ENCODE assay signal across 9 cellular contexts in genomic region chr14:49769581-49770211, GRCh38. TPM values are rescaled to one million over a fixed set of nuclear protein-coding genes. Genes with fewer than 3 reads are reported as not detected.
DNase-seq lines count a peak whose midpoint lies in the region; ATAC-seq, FAIRE-seq and TF ChIP-seq lines count a peak whose summit lies in the region.
"Had no signal": no experiment of that assay in that cellular context is flagged by ENCODE, and none has a peak within 500 bp of the region (broad histone marks: within the 10 kb centered on the region; RNA-seq: fewer than 3 reads in every experiment).

No MANE protein-coding gene starts in this region.

- H3K9me3 ChIP-seq in A549, result no peaks in the 10 kb centered on the region
- no peaks in the 10 kb centered on the region for H3K9me3 ChIP-seq in GM12878 (replicated peaks; ENCODE audit: control insufficient read depth, insufficient read depth, low read length)

- H4K20me1 ChIP-seq in GM12878 (ENCODE audit: control insufficient read depth, insufficient read depth), result no peaks in the 10 kb centered on the region

- H3K9ac ChIP-seq in GM12878 (ENCODE audit: control insufficient read depth, insufficient read depth, low read length), result peak overlapping the region; percentile 86; the same call in 1 of the 2 replicates
- H3K9ac ChIP-seq in mesendoderm (ENCODE audit: low read length), result peak overlapping the region; percentile 40

- H2AK5ac ChIP-seq in mesendoderm (ENCODE audit: low read length), result no peak overlapping the region

- H3K23ac ChIP-seq in mesendoderm (ENCODE audit: low read length), result no peak overlapping the region

- TF ChIP-seq CTCF in A549 (IDR thresholded peaks at IDR 0.05) (no peak), GM12878 (IDR thresholded peaks at IDR 0.05 in 2 of 3, conservative IDR thresholded peaks at IDR 0.05 in 1 of 3; ENCODE audit: control insufficient read depth in 2 of 3, extremely low read depth in 1 of 3, insufficient read depth in 1 of 3, low read depth in 3 of 3, low read length in 3 of 3) (no peak)

- H3K27ac ChIP-seq in A549 (peak overlapping the region; percentile 94 to 96), GM12878 (ENCODE audit: control insufficient read depth, insufficient read depth) (no peak overlapping the region), mesendoderm (ENCODE audit: low read depth, low read length) (no peak overlapping the region)

- TF ChIP-seq RAD21 in A549 (conservative IDR thresholded peaks at IDR 0.05 in 1 of 2, IDR thresholded peaks at IDR 0.05 in 1 of 2) (no peak), GM12878 (IDR thresholded peaks at IDR 0.05; ENCODE audit: insufficient read depth, low read depth, low read length) (no peak)

- H3K18ac ChIP-seq in mesendoderm (ENCODE audit: low read length), result no peak overlapping the region

- H3K36me3 ChIP-seq in GM12878 (ENCODE audit: control insufficient read depth in 2 of 2, insufficient read depth in 2 of 2, low read length in 1 of 2), result 0 out of 4 replicates have a peak, but pooled peaks cover 0 to 5% of the 10 kb centered on the region in 2 experiments
- H3K36me3 ChIP-seq in mesendoderm (ENCODE audit: control insufficient read depth, insufficient read depth, low read length), result no peaks in the 10 kb centered on the region

- RAD21 ChIA-PET in GM12878 (lab: Charles Lee; ENCODE audit: unreplicated experiment), result interaction anchor here (0.9 to 3.2 kb wide), 8 partner anchors 59 to 308 kb away, joined by 3 to 18 read pairs (median 5); partner anchors contain the start of genes MGAT2, NEMF, POLE2 and RPL36AL

- H2BK120ac ChIP-seq in mesendoderm (ENCODE audit: low read depth, low read length), result no peak overlapping the region

- 14% methylated on average over 15 of the region's 15 CpGs for WGBS in A549 (ENCODE audit: missing lambda C conversion rate)
- WGBS in GM12878 (ENCODE audit: insufficient coverage, insufficient replicate concordance, low lambda C conversion rate, missing lambda C conversion rate), result 81% methylated on average over 15 of the region's 15 CpGs
- WGBS in mesendoderm (ENCODE audit: extremely low coverage, insufficient coverage, low lambda C conversion rate), result no CpG with 5 or more reads among the region's 15 CpGs

- no peak overlapping the region for H2BK5ac ChIP-seq in mesendoderm (ENCODE audit: low read length)

- no peak for TF ChIP-seq POLR2A in A549 (IDR thresholded peaks at IDR 0.05; ENCODE audit: low read length)
- TF ChIP-seq POLR2A in GM12878 (IDR thresholded peaks at IDR 0.05; ENCODE audit: low read depth, low read length), result no peak

- no peak overlapping the region for H3K4ac ChIP-seq in mesendoderm (ENCODE audit: low read depth, low read length)

- TF ChIP-seq EP300 in A549 (IDR thresholded peaks at IDR 0.05), result no peak
- TF ChIP-seq EP300 in GM12878 (IDR thresholded peaks at IDR 0.05; ENCODE audit: borderline replicate concordance in 1 of 2, control insufficient read depth in 1 of 2, low read depth in 2 of 2, low read length in 2 of 2), result no peak

- H3K4me3 ChIP-seq in A549 (peak overlapping the region; percentile 93), GM12878 (peak overlapping the region; percentile 93), mesendoderm (ENCODE audit: low read length) (no peak overlapping the region)

- H4K5ac ChIP-seq in mesendoderm (ENCODE audit: low read length), result no peak overlapping the region

- H3K79me1 ChIP-seq in mesendoderm (ENCODE audit: low read length), result peaks cover 7% of the 10 kb centered on the region

- ATAC-seq in A549 (peak in 1 of 2 experiments; percentile 11; a peak in 3 of 6 replicates), GM12878 (no peak), HG03460 (IDR thresholded peaks at IDR 0.05; ENCODE audit: unreplicated experiment) (no peak), HG03139 (IDR thresholded peaks at IDR 0.05; ENCODE audit: unreplicated experiment) (no peak)

- H3K79me2 ChIP-seq in GM12878 (ENCODE audit: control insufficient read depth, insufficient read depth, low read length) (peaks cover 11% of the 10 kb centered on the region), mesendoderm (ENCODE audit: control insufficient read depth, insufficient read depth, low read length) (peaks cover 17% of the 10 kb centered on the region)

- H4K8ac ChIP-seq in mesendoderm (ENCODE audit: low read depth, low read length), result no peak overlapping the region

- in situ Hi-C loops in GM12878 (cut with MboI), result loop anchor here (5.0 to 25.0 kb wide), 2 partner anchors 132 to 307 kb away; partner anchors contain the start of gene DNAAF2

- H2AFZ ChIP-seq in GM12878 (ENCODE audit: control insufficient read depth, low read depth, low read length), result no peak overlapping the region

- CTCF ChIA-PET in A549 (lab: Yijun Ruan, JAX) (interaction anchor here (2.2 to 6.3 kb wide), 4 partner anchors 11 to 135 kb away, joined by 5 to 38 read pairs (median 12); partner anchors contain the start of gene DNAAF2), HEK293T (lab: Yijun Ruan, JAX) (interaction anchor here (0.7 to 1.0 kb wide), 2 partner anchors 60 to 136 kb away, joined by 3 to 4 read pairs; no protein-coding TSS in a partner anchor), GM12878 (lab: Yijun Ruan, JAX) (interaction anchor here (0.8 to 2.8 kb wide), 12 partner anchors 10 to 610 kb away, joined by 3 to 14 read pairs (median 4); partner anchors contain the start of genes KLHDC1 and NEMF)

- intact Hi-C loops in GM12878 (cut with micrococcal nuclease; ENCODE audit: unreplicated experiment), result loop anchor here (10.0 kb wide), 1 partner anchor 345 kb away; the partner anchor contains the start of gene VCPKMT

- H3K4me2 ChIP-seq in A549 (peak overlapping the region; percentile 99), GM12878 (ENCODE audit: control insufficient read depth, insufficient read depth) (peak overlapping the region; percentile 82), mesendoderm (ENCODE audit: low read length) (no peak overlapping the region)

- SMC1A ChIA-PET in GM12878 (lab: Charles Lee; ENCODE audit: uncharacterized antibody, unreplicated experiment), result interaction anchor here (0.9 to 4.1 kb wide), 11 partner anchors 10 to 338 kb away, joined by 3 to 18 read pairs (median 3); partner anchors contain the start of genes DNAAF2, POLE2 and RPL36AL

- no peak overlapping the region for H2BK15ac ChIP-seq in mesendoderm (replicated peaks; ENCODE audit: low read depth)

- BruUV-seq in GM12878 (replicated peaks; lab: Mats Ljungman, UMichigan), result no TSS peak

- no peak for FAIRE-seq in A549 (lab: Jason Lieb, UNC)
- FAIRE-seq in GM12878 (lab: Jason Lieb, UNC), result no peak

- H3K27me3 ChIP-seq in GM12878 (replicated peaks in 1 of 2; ENCODE audit: control insufficient read depth in 2 of 2, insufficient read depth in 2 of 2, low read length in 1 of 2), result no peaks in the 10 kb centered on the region
- H3K27me3 ChIP-seq in mesendoderm (ENCODE audit: insufficient read depth, low read length, poor library complexity), result no peaks in the 10 kb centered on the region

- H3K4me1 ChIP-seq in A549, result peaks cover 33% of the 10 kb centered on the region
- peaks cover 7% of the 10 kb centered on the region for H3K4me1 ChIP-seq in GM12878 (ENCODE audit: control insufficient read depth, insufficient read depth, low read length)
- H3K4me1 ChIP-seq in mesendoderm (ENCODE audit: control insufficient read depth, low read depth, low read length), result no peaks in the 10 kb centered on the region

- POLR2A ChIA-PET in A549 (lab: Yijun Ruan, JAX) (interaction anchor here (1.3 to 2.9 kb wide), 6 partner anchors 10 to 149 kb away, joined by 3 to 39 read pairs (median 6); partner anchors contain the start of genes DNAAF2, KLHDC1, MGAT2 and NEMF), HEK293T (lab: Yijun Ruan, JAX) (interaction anchor here (0.7 to 5.7 kb wide), 7 partner anchors 11 to 149 kb away, joined by 3 to 77 read pairs (median 28); partner anchors contain the start of genes DNAAF2, KLHDC1, MGAT2 and POLE2), GM12878 (lab: Charles Lee) (interaction anchor here (0.6 to 2.3 kb wide), 6 partner anchors 30 to 135 kb away, joined by 3 to 9 read pairs (median 6); partner anchors contain the start of genes DNAAF2 and NEMF)

- peak in 1 of 2 experiments; percentile 14 for DNase-seq in A549 (ENCODE audit: low read depth in 1 of 2, low spot score in 1 of 2)
- no peak for DNase-seq in HEK293T (ENCODE audit: extremely low spot score)
- DNase-seq in GM12878 (ENCODE audit: low read depth, low spot score), result no peak
- DNase-seq in mesendoderm, result no peak
- DNase-seq in cerebellum (ENCODE audit: low spot score), result no peak
- DNase-seq in NOMO-1 treated with dmso at 0.1 percent for 144 hours (lab: John Stamatoyannopoulos, UW; ENCODE audit: unreplicated experiment), result no peak
- DNase-seq: stimulated activated CD4-positive, alpha-beta T cell treated with anti-CD3 and anti-CD28 coated beads, Interleukin-2, amount 100 ng/mL, for 48 hours had no signal

- H3K56ac ChIP-seq in mesendoderm (ENCODE audit: low read length), result peak overlapping the region; percentile 60

TF ChIP-seq in A549, 52 proteins besides CTCF, POLR2A, EP300 and RAD21 (continues in another document):
- no peak for TF ChIP-seq TFCP2L1 (CRISPR knock-in tag; IDR thresholded peaks at IDR 0.05)

TF ChIP-seq in GM12878, 131 proteins besides CTCF, POLR2A, EP300 and RAD21 (continues in another document):
- TF ChIP-seq RUNX3 (IDR thresholded peaks at IDR 0.05; ENCODE audit: low read length), result no peak

RNA-seq across cellular contexts. Expression of gene KLHDC2, which starts 1.7 kb away (rescaled TPM):
- 75.7 and 83.7 TPM in 2 replicates for polyA plus RNA-seq in A549 (2011; rRNA removed)
- 22.3 and 31.0 TPM in 2 replicates for polyA plus RNA-seq in A549 (2012; cell fraction: cytosol; rRNA removed)
- 26.1 and 30.1 TPM in 2 replicates for polyA plus RNA-seq in A549 (2012; cell fraction: nucleus; rRNA removed)
- 38.9 to 47.5 TPM (median 46.4 TPM) in 3 replicates for polyA plus RNA-seq in A549 (2017; fragmentation: RNase III; extraction: RNeasy Plus Mini Kit Qiagen cat#74134 plus additional on column Dnase treatment)
- 27.5 and 31.6 TPM in 2 replicates for polyA minus RNA-seq in A549 (2011; rRNA and poly(A)+ RNA removed)
- total RNA-seq in GM12878 (2013; cell fraction: nucleolus; rRNA removed), result 49.7 and 50.5 TPM in 2 replicates
- total RNA-seq in GM12878 (2014; rRNA removed), result 43.9 and 45.0 TPM in 2 replicates
- 23.9 and 25.0 TPM in 2 replicates for total RNA-seq in GM12878 (2014; rRNA removed; fragmentation: Illumina TruSeq; extraction: Trizol)
- total RNA-seq in GM12878 (2021), result 20.5 and 21.8 TPM in 2 replicates
- 10.7 TPM for polyA plus RNA-seq in GM12878 (2011; ENCODE audit: low read depth)
- 26.5 and 34.3 TPM in 2 replicates for polyA plus RNA-seq in GM12878 (2011; rRNA removed)
- polyA plus RNA-seq in GM12878 (2011; cell fraction: cytosol; rRNA removed), result 9.8 and 13.5 TPM in 2 replicates
- polyA plus RNA-seq in GM12878 (2011; cell fraction: nucleus; rRNA removed), result 37.5 and 44.1 TPM in 2 replicates
- polyA plus RNA-seq in GM12878 (2012), result 21.8 and 21.9 TPM in 2 replicates
- polyA plus RNA-seq in GM12878 (2014; fragmentation: Illumina TruSeq; extraction: Trizol), result 18.0 and 24.5 TPM in 2 replicates
- polyA plus RNA-seq in GM12878 (2014; fragmentation: Nextera tagmentation; extraction: Ambion mirVana), result 10 to 100 TPM in 1 of 2 experiments, 1 to 10 TPM in 1; 6.0 to 13.3 TPM
- polyA plus RNA-seq in GM12878 (2014; rRNA removed), result 20.7 and 22.4 TPM in 2 replicates
- polyA plus RNA-seq in GM12878 (2016; fragmentation: Nextera tagmentation; extraction: Ambion mirVana), result 10 to 100 TPM; 41.2 to 44.0 TPM
- polyA minus RNA-seq in GM12878 (2011; rRNA and poly(A)+ RNA removed), result 19.6 and 34.6 TPM in 2 replicates
- 6.7 and 9.5 TPM in 2 replicates for polyA minus RNA-seq in GM12878 (2011; cell fraction: cytosol; rRNA and poly(A)+ RNA removed)
- polyA minus RNA-seq in GM12878 (2011; cell fraction: nucleus; rRNA and poly(A)+ RNA removed), result 19.3 and 27.4 TPM in 2 replicates
- polyA plus RNA-seq in mesendoderm (2013, experiment 1 of 2), result 26.2 TPM
- 26.3 TPM for polyA plus RNA-seq in mesendoderm (2013, experiment 2 of 2)
- 95.6 TPM for total RNA-seq in cerebellum

Comparison
In these comparisons a context has a peak if more than half of its experiments do, and no peak if none do; other contexts are left out.
1. H3K27ac ChIP-seq: peak in A549 (2 of 2); none in GM12878 (single experiment) and mesendoderm (single experiment).